17 cellular contexts compared by ENCODE assay signal in the genomic region with DNA sequence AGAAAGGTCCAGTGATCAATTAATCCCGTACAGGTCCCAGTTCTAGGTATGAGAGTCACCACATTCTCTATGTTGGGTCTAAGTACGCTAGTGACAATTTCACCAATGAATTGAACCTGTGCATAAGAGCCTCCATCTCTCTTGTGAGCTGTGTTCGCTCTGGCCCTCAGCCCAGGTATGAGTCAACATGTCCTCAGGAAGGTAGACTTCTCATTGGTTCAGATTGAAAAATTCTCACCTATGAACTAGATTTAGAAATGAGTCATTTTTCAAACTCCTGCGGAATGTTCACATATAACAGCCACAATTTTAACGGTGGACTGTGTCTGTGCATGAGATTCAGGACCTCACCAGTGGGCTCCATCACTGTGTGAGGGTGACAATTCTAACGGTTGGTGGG. TPM values are rescaled to one million over a fixed set of nuclear protein-coding genes. Genes with fewer than 3 reads are reported as not detected.
DNase-seq lines count a peak whose midpoint lies in the region; FAIRE-seq and TF ChIP-seq lines count a peak whose summit lies in the region.
"Had no signal": no experiment of that assay in that cellular context is flagged by ENCODE, and none has a peak within 500 bp of the region (broad histone marks: within the 10 kb centered on the region; RNA-seq: fewer than 3 reads in every experiment).

No MANE protein-coding gene starts in this region.

- no peak for TF ChIP-seq CTCF in 22Rv1 (IDR thresholded peaks at IDR 0.05)
- TF ChIP-seq CTCF in foreskin fibroblast (IDR thresholded peaks at IDR 0.05; ENCODE audit: low read depth, low read length): no peak
- TF ChIP-seq CTCF in tibial nerve (IDR thresholded peaks at IDR 0.05): no peak

- H3K27me3 ChIP-seq in tibial nerve: no peaks in the 10 kb centered on the region
- no peaks in the 10 kb centered on the region for H3K27me3 ChIP-seq in CD8-positive, alpha-beta memory T cell (ENCODE audit: insufficient read depth, low read length, poor library complexity, severe bottlenecking)

- peak overlapping the region in 1 of 7 donors; percentile 50 for H3K4me3 Mint-ChIP-seq in CD8-positive, alpha-beta memory T cell
- H3K4me3 Mint-ChIP-seq: GM23338 had no signal

- POLR2A ChIA-PET in CD8-positive, alpha-beta memory T cell (lab: Charles Lee): no interaction called here

- WGBS in tibial nerve, 2 donors: 83 to 91% methylated on average over 6 of the region's 6 CpGs

- H3K36me3 ChIP-seq in tibial nerve: peaks cover 0 to 58% (median 0%) of the 10 kb centered on the region in 3 donors
- H3K36me3 ChIP-seq in CD8-positive, alpha-beta memory T cell (ENCODE audit: insufficient read depth, low read length): no peaks in the 10 kb centered on the region

- in situ Hi-C loops in Caki2 (cut with HindIII; ENCODE audit: low pct_unique_long_range_greater_than_20kb, low sequenced_read_pairs): no loop called here

- no peak for FAIRE-seq in RCC 7860 (lab: Jason Lieb, UNC)

- H3K36me3 Mint-ChIP-seq in CD8-positive, alpha-beta memory T cell: peaks cover 10 to 41% (median 12%) of the 10 kb centered on the region in 3 donors

- H3K4me1 Mint-ChIP-seq in CD8-positive, alpha-beta memory T cell: peaks cover 28 to 30% (median 30%) of the 10 kb centered on the region in 3 donors

- H3K9me3 ChIP-seq in tibial nerve: no peaks in the 10 kb centered on the region
- H3K9me3 ChIP-seq in CD8-positive, alpha-beta memory T cell (ENCODE audit: low read length): no peaks in the 10 kb centered on the region
- H3K9me3 ChIP-seq: lower lobe of right lung had no signal

- H3K4me1 ChIP-seq in tibial nerve: peaks cover 0 to 20% (median 3%) of the 10 kb centered on the region in 4 donors
- H3K4me1 ChIP-seq in CD8-positive, alpha-beta memory T cell (ENCODE audit: insufficient read depth, low read length): peaks cover 6% of the 10 kb centered on the region

- TF ChIP-seq EP300 in tibial nerve (IDR thresholded peaks at IDR 0.05): no peak

- H3K27me3 Mint-ChIP-seq in CD8-positive, alpha-beta memory T cell: peaks cover 0 to 2% of the 10 kb centered on the region in 2 donors

- H3K4me3 ChIP-seq in foreskin fibroblast (ENCODE audit: low read depth in 1 of 2, low read length in 2 of 2): no peak overlapping the region
- H3K4me3 ChIP-seq in tibial nerve: no peak overlapping the region
- H3K4me3 ChIP-seq in CD8-positive, alpha-beta memory T cell (ENCODE audit: low read length): no peak overlapping the region
- H3K4me3 ChIP-seq: GM23338, lower lobe of right lung, PC-9 had no signal

- H3K9me3 Mint-ChIP-seq in CD8-positive, alpha-beta memory T cell: no peaks in the 10 kb centered on the region

- CTCF ChIA-PET in CD8-positive, alpha-beta memory T cell (lab: Charles Lee): no interaction called here

- no peak for TF ChIP-seq POLR2A in tibial nerve (IDR thresholded peaks at IDR 0.05)

- H3K27ac ChIP-seq in 22Rv1 (peak overlapping the region; percentile 46), tibial nerve (no peak overlapping the region)
- no peak overlapping the region for H3K27ac ChIP-seq in CD8-positive, alpha-beta memory T cell (ENCODE audit: low read depth, low read length)
- H3K27ac ChIP-seq: lower lobe of right lung, PC-9 had no signal

- DNase-seq in Caki2 (ENCODE audit: low read depth) (peak; percentile 65), RCC 7860 (ENCODE audit: low spot score) (peak; percentile 30), foreskin fibroblast (peak; percentile 11 to 42), NCI-H2227 treated with DMSO at 0.1 percent for 48 hours (lab: John Stamatoyannopoulos, UW) (no peak), tibial nerve (ENCODE audit: low spot score in 2 of 2) (no peak)
- no peak for DNase-seq in stimulated activated CD4-positive, alpha-beta T cell treated with anti-CD3 and anti-CD28 coated beads, Interleukin-2, amount 100 ng/mL, for 24 hours
- DNase-seq in CD8-positive, alpha-beta memory T cell: no peak
- DNase-seq: activated gamma-delta T cell; effector CD8-positive, alpha-beta T cell; Karpas-422; lower lobe of right lung; NCI-H1436; NCI-H526; right cardiac atrium had no signal

- peak overlapping the region in 1 of 8 donors; percentile 26 for H3K27ac Mint-ChIP-seq in CD8-positive, alpha-beta memory T cell
- H3K27ac Mint-ChIP-seq: GM23338 had no signal

RNA-seq across cellular contexts. Expression of gene ZNF43, which starts 12.7 kb away (rescaled TPM):
- total RNA-seq in Caki2 (2014; rRNA removed; shearing (Covaris generic); ENCODE audit: low replicate concordance): 6.0 and 7.7 TPM in 2 replicates
- 10 to 100 TPM; 16.1 to 28.0 (median 17.0) TPM for total RNA-seq in tibial nerve
- 10 to 100 TPM; 22.7 to 25.2 TPM for total RNA-seq in CD8-positive, alpha-beta memory T cell
- 13.9 TPM for polyA plus RNA-seq in CD8-positive, alpha-beta memory T cell

Comparison
In these comparisons a context has a peak if more than half of its experiments do, and no peak if none do; other contexts are left out.
1. DNase-seq: peak in Caki2 (single experiment), RCC 7860 (single experiment) and foreskin fibroblast (2 of 2); none in NCI-H2227 treated with DMSO at 0.1 percent for 48 hours (single experiment), stimulated activated CD4-positive, alpha-beta T cell treated with anti-CD3 and anti-CD28 coated beads, Interleukin-2, amount 100 ng/mL, for 24 hours (0 of 2), tibial nerve (0 of 2) and CD8-positive, alpha-beta memory T cell (0 of 5).